ENCODE assay signal across 17 cellular contexts in the genomic region with DNA sequence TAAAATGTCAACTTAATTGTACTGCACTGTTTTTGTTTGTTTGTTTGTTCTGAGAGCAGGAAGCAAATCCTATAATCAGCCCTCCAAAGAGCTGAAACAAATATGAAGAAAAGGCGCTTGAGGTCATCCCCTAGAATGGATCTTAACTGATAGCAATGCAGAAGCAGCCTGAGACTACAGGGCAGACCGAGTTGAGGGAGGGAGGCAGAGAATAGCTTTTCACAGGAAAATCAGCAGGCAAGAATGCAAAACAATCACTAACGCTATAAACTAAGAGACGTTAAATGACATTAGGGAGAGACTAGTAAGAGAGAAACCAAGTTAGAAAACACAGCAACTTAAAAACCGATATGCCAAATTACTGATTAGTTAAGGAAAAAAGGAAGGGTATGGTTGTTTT. TPM values are rescaled to one million over a fixed set of nuclear protein-coding genes. Genes with fewer than 3 reads are reported as not detected.
A peak's percentile ranks its signal among the peaks of the same experiment; 100 is the strongest.
DNase-seq lines count a peak whose midpoint lies in the region; ATAC-seq, FAIRE-seq and TF ChIP-seq lines count a peak whose summit lies in the region.
"Had no signal": no experiment of that assay in that cellular context is flagged by ENCODE, and none has a peak within 500 bp of the region (broad histone marks: within the 10 kb centered on the region; RNA-seq: fewer than 3 reads in every experiment).

No MANE protein-coding gene starts in this region.

- no peaks in the 10 kb centered on the region for H4K20me1 ChIP-seq in K562 (replicated peaks; ENCODE audit: control insufficient read depth, insufficient read depth, low read length)

- no peaks in the 10 kb centered on the region for H3K9me1 ChIP-seq in K562 (ENCODE audit: control insufficient read depth, insufficient read depth, low read length)

- H3K27ac Mint-ChIP-seq in activated naive CD8-positive, alpha-beta T cell treated with anti-CD3 and anti-CD28 coated beads for 36 hours = no peak overlapping the region
- H3K27ac Mint-ChIP-seq: activated B cell treated with CpG ODN at 0.5 μM for 24 hours, IgD-negative memory B cell, nephron progenitor cell had no signal

- H3K36me3 ChIP-seq in K562 (ENCODE audit: control insufficient read depth, insufficient read depth, low read length) = no peaks in the 10 kb centered on the region
- H3K36me3 ChIP-seq: heart right ventricle had no signal

- no peaks in the 10 kb centered on the region for H3K9me3 Mint-ChIP-seq in activated naive CD8-positive, alpha-beta T cell treated with anti-CD3 and anti-CD28 coated beads for 36 hours
- H3K9me3 Mint-ChIP-seq: activated B cell treated with CpG ODN at 0.5 μM for 24 hours; activated naive CD4-positive, alpha-beta T cell treated with anti-CD3 and anti-CD28 coated beads, Interleukin-2, amount 50 U/mL, for 24 hours; IgD-negative memory B cell had no signal

- no peak overlapping the region for H3K9ac ChIP-seq in K562 (ENCODE audit: insufficient read depth in 1 of 2, low read depth in 2 of 2, low read length in 2 of 2)

- TF ChIP-seq RAD21 in K562 (CRISPR knock-in tag; conservative IDR thresholded peaks at IDR 0.05 in 1 of 2, IDR thresholded peaks at IDR 0.05 in 1 of 2) = no peak

- CTCF ChIA-PET in K562 (lab: Yijun Ruan, JAX; ENCODE audit: low intra/inter-chr PET ratio) = no interaction called here

- H3K4me3 Mint-ChIP-seq in activated naive CD8-positive, alpha-beta T cell treated with anti-CD3 and anti-CD28 coated beads for 36 hours = no peak overlapping the region
- H3K4me3 Mint-ChIP-seq: activated B cell treated with CpG ODN at 0.5 μM for 24 hours; activated naive CD4-positive, alpha-beta T cell treated with anti-CD3 and anti-CD28 coated beads, Interleukin-2, amount 50 U/mL, for 24 hours; nephron progenitor cell had no signal

- H3K27me3 ChIP-seq in K562 (ENCODE audit: control insufficient read depth in 2 of 2, insufficient read depth in 2 of 2, low read length in 2 of 2) = no peaks in the 10 kb centered on the region
- no peaks in the 10 kb centered on the region for H3K27me3 ChIP-seq in layer of hippocampus (ENCODE audit: control insufficient read depth, insufficient read depth, low read length)
- H3K27me3 ChIP-seq: heart right ventricle had no signal

- H3K4me1 Mint-ChIP-seq in activated naive CD8-positive, alpha-beta T cell treated with anti-CD3 and anti-CD28 coated beads for 36 hours = peaks cover 39% of the 10 kb centered on the region

- POLR2A ChIA-PET in K562 (lab: Yijun Ruan, JAX) = interaction anchor here (1.1 to 3.8 kb wide), 3 partner anchors 9 to 36 kb away, joined by 3 to 22 read pairs (median 5); no protein-coding TSS in a partner anchor

- no peak overlapping the region; the same call in 1 of the 2 replicates for H3K4me2 ChIP-seq in K562 (ENCODE audit: insufficient read depth, low read length)

- no peak for TF ChIP-seq CTCF in K562 (IDR thresholded peaks at IDR 0.05 in 2 of 3, conservative IDR thresholded peaks at IDR 0.05 in 1 of 3; ENCODE audit: insufficient read depth in 2 of 3, low read depth in 1 of 3, low read length in 3 of 3)

- no peaks in the 10 kb centered on the region for H3K9me3 ChIP-seq in K562 (replicated peaks; ENCODE audit: control insufficient read depth, insufficient read depth, low read depth, low read length)
- H3K9me3 ChIP-seq: heart right ventricle had no signal

- peak; percentile 73 for FAIRE-seq in K562 (lab: Jason Lieb, UNC)

- no peak overlapping the region for H2AFZ ChIP-seq in K562 (ENCODE audit: low read depth, low read length)
- H2AFZ ChIP-seq: GM23248 had no signal

- H3K4me3 ChIP-seq in K562 = no peak overlapping the region
- H3K4me3 ChIP-seq: GM23248, heart right ventricle had no signal

- H3K36me3 Mint-ChIP-seq in activated naive CD8-positive, alpha-beta T cell treated with anti-CD3 and anti-CD28 coated beads for 36 hours = peaks cover 6% of the 10 kb centered on the region

- 14% methylated on average over 5 of the region's 5 CpGs for WGBS in K562 (ENCODE audit: insufficient coverage, low coverage, missing lambda C conversion rate)

- no peak for DNase-seq in left ventricle myocardium superior
- DNase-seq in left cardiac atrium = no peak
- DNase-seq in K562 (ENCODE audit: extremely low read depth in 1 of 4, low spot score in 3 of 4) = peak in 1 of 4 experiments; percentile 38
- no peak for DNase-seq in activated naive CD8-positive, alpha-beta T cell treated with anti-CD3 and anti-CD28 coated beads for 36 hours
- DNase-seq in NCI-H446 (lab: John Stamatoyannopoulos, UW) = no peak
- DNase-seq: activated B cell treated with CpG ODN at 0.5 μM for 24 hours; NCI-H1092 treated with DMSO at 0.1 percent for 48 hours; NCI-H2171 treated with DMSO at 0.1 percent for 48 hours; nephron progenitor cell; stimulated activated CD4-positive, alpha-beta T cell treated with anti-CD3 and anti-CD28 coated beads, Interleukin-4, amount 100 ng/mL, for 24 hours had no signal

- H3K27ac ChIP-seq in K562 (ENCODE audit: extremely low read depth, low read depth, low read length) (no peak overlapping the region), layer of hippocampus (ENCODE audit: low read depth, low read length) (peak overlapping the region; percentile 49)

- no peaks in the 10 kb centered on the region for H3K79me2 ChIP-seq in K562 (ENCODE audit: control insufficient read depth, insufficient read depth, low read length)

- H3K4me1 ChIP-seq in K562 (replicated peaks in 1 of 2; ENCODE audit: control insufficient read depth in 2 of 2, insufficient read depth in 2 of 2, low read length in 2 of 2) = peaks cover 0 to 15% of the 10 kb centered on the region in 2 experiments; a peak in 3 of 5 replicates

- intact Hi-C loops in left ventricle myocardium superior (cut with micrococcal nuclease) (no loop called here), left cardiac atrium (cut with DNase I) (no loop called here), K562 (cut with micrococcal nuclease) (no loop called here)

- in situ Hi-C loops in K562 (cut with MboI) = no loop called here

- no peak for TF ChIP-seq POLR2A in K562 (conservative IDR thresholded peaks at IDR 0.05)

- no TSS peak for BruUV-seq in K562 (replicated peaks; lab: Mats Ljungman, UMichigan)

- no peaks in the 10 kb centered on the region for H3K27me3 Mint-ChIP-seq in activated naive CD8-positive, alpha-beta T cell treated with anti-CD3 and anti-CD28 coated beads for 36 hours
- H3K27me3 Mint-ChIP-seq: activated B cell treated with CpG ODN at 0.5 μM for 24 hours; activated naive CD4-positive, alpha-beta T cell treated with anti-CD3 and anti-CD28 coated beads, Interleukin-2, amount 50 U/mL, for 24 hours; IgD-negative memory B cell had no signal

- no peak for TF ChIP-seq EP300 in K562 (IDR thresholded peaks at IDR 0.05; ENCODE audit: low read length)

- ATAC-seq in left ventricle myocardium superior (peak; percentile 41), left cardiac atrium (no peak), K562 (peak; percentile 53), GM21423 (IDR thresholded peaks at IDR 0.05; ENCODE audit: unreplicated experiment) (no peak), HG03432 (IDR thresholded peaks at IDR 0.05; ENCODE audit: unreplicated experiment) (no peak)

TF ChIP-seq in K562, 482 proteins besides CTCF, POLR2A, EP300 and RAD21 (continues in another document):
- TF ChIP-seq, protein P1, sequence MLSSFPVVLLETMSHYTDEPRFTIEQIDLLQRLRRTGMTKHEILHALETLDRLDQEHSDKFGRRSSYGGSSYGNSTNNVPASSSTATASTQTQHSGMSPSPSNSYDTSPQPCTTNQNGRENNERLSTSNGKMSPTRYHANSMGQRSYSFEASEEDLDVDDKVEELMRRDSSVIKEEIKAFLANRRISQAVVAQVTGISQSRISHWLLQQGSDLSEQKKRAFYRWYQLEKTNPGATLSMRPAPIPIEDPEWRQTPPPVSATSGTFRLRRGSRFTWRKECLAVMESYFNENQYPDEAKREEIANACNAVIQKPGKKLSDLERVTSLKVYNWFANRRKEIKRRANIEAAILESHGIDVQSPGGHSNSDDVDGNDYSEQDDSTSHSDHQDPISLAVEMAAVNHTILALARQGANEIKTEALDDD (IDR thresholded peaks at IDR 0.05) = peak; percentile 60
- TF ChIP-seq, protein P2, sequence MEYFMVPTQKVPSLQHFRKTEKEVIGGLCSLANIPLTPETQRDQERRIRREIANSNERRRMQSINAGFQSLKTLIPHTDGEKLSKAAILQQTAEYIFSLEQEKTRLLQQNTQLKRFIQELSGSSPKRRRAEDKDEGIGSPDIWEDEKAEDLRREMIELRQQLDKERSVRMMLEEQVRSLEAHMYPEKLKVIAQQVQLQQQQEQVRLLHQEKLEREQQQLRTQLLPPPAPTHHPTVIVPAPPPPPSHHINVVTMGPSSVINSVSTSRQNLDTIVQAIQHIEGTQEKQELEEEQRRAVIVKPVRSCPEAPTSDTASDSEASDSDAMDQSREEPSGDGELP (CRISPR knock-in tag; IDR thresholded peaks at IDR 0.05; ENCODE audit: borderline replicate concordance) = no peak
- no peak for TF ChIP-seq TFAM (CRISPR knock-in tag; conservative IDR thresholded peaks at IDR 0.05)
- no peak for TF ChIP-seq RBM17 (IDR thresholded peaks at IDR 0.05; ENCODE audit: borderline replicate concordance, low read depth, low read length)
- no peak for TF ChIP-seq ZNF217 (CRISPR knock-in tag; IDR thresholded peaks at IDR 0.05)

RNA-seq across cellular contexts. Expression of a gene that starts 37.2 kb away (rescaled TPM):
- total RNA-seq in left ventricle myocardium superior = 47.0 TPM
- total RNA-seq in left cardiac atrium = 10 to 100 TPM; 54.1 to 58.5 TPM
- total RNA-seq in K562 (2011; cell fraction: chromatin; rRNA removed; ENCODE audit: low replicate concordance) = 11.9 and 27.4 TPM in 2 replicates
- 9.7 and 13.2 TPM in 2 replicates for total RNA-seq in K562 (2011; cell fraction: nucleolus; rRNA removed)
- total RNA-seq in K562 (2011; cell fraction: nucleoplasm; rRNA removed) = 30.3 and 39.2 TPM in 2 replicates
- 23.4 and 26.3 TPM in 2 replicates for total RNA-seq in K562 (2014; rRNA removed)
- 54.1 and 64.5 TPM in 2 replicates for total RNA-seq in K562 (2014; rRNA removed; fragmentation: Illumina TruSeq; extraction: Trizol)
- 44.8 and 48.8 TPM in 2 replicates for total RNA-seq in K562 (2015; rRNA removed; fragmentation: Illumina TruSeq; extraction: Trizol)
- 49.6 and 53.0 TPM in 2 replicates for total RNA-seq in K562 (2021)
- 36.6 and 42.8 TPM in 2 replicates for polyA plus RNA-seq in K562 (2011; rRNA removed)
- 5.4 and 19.0 TPM in 2 replicates for polyA plus RNA-seq in K562 (2011; cell fraction: cytosol; rRNA removed)
- polyA plus RNA-seq in K562 (2011; cell fraction: nucleus; rRNA removed) = 3.5 and 10.8 TPM in 2 replicates
- 24.7 and 29.4 TPM in 2 replicates for polyA plus RNA-seq in K562 (2012)
- 35.4 and 40.2 TPM in 2 replicates for polyA plus RNA-seq in K562 (2014; fragmentation: Illumina TruSeq; extraction: Trizol)
- polyA plus RNA-seq in K562 (2014; fragmentation: Nextera tagmentation; extraction: Ambion mirVana) = 10 to 100 TPM; 14.4 to 16.0 TPM
- 20.5 and 22.4 TPM in 2 replicates for polyA plus RNA-seq in K562 (2014; rRNA removed)
- 67.7 and 99.4 TPM in 2 replicates for polyA minus RNA-seq in K562 (2011; rRNA and poly(A)+ RNA removed)
- 22.2 and 26.7 TPM in 2 replicates for polyA minus RNA-seq in K562 (2011; cell fraction: cytosol; rRNA and poly(A)+ RNA removed)
- polyA minus RNA-seq in K562 (2011; cell fraction: nucleus; rRNA and poly(A)+ RNA removed) = 9.6 and 21.9 TPM in 2 replicates
- total RNA-seq in activated naive CD8-positive, alpha-beta T cell treated with anti-CD3 and anti-CD28 coated beads for 36 hours = 10 to 100 TPM; 49.5 to 51.8 TPM

Comparison
In these comparisons a context has a peak if more than half of its experiments do, and no peak if none do; other contexts are left out.
1. ATAC-seq: peak in left ventricle myocardium superior (single experiment) and K562 (single experiment); none in left cardiac atrium (0 of 2), GM21423 (single experiment) and HG03432 (single experiment).